In the genomic region with DNA sequence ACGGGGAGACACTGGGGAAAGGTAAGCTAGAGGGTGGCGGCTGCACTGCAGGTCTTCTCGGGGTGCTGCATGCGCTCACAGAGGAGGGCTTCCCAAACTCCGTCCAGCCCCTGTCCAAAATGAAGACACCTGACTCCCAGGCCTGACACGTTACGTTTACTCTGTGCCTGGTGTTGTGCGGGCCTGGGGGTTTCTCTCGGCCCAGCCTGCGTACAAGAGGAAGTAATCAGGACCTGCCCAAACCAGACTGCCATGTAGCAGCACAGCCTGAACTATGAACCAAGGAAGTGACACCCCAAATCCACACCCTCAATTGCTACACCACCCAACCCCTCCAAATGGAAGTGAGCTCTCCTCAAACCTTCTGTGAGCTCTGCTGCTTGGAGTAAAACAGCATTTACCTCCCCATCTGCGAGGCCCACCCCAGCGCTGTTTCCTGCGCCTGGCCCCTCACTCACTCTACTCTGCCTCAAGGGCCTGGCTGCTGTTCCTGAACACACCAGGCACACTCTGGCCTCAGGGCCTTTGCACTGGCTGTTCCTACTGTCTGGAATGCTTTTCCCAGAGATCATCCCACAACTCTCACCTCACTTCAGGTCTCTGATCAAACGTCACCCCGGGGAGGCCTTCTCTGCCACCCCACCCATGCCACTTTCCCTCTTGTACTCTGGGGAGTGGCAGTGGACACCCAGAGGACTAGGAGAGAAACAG, we compare ENCODE assay signal across 14 cellular contexts. TPM values are rescaled to one million over a fixed set of nuclear protein-coding genes. Genes with fewer than 3 reads are reported as not detected.
DNase-seq lines count a peak whose midpoint lies in the region; ATAC-seq and TF ChIP-seq lines count a peak whose summit lies in the region.
"Had no signal": no experiment of that assay in that cellular context is flagged by ENCODE, and none has a peak within 500 bp of the region (broad histone marks: within the 10 kb centered on the region; RNA-seq: fewer than 3 reads in every experiment).

No MANE protein-coding gene starts in this region.

- H3K4me1 Mint-ChIP-seq in CD4-positive, alpha-beta memory T cell = peaks cover 17 to 38% (median 25%) of the 10 kb centered on the region in 4 donors
- H3K4me1 Mint-ChIP-seq in memory B cell = peaks cover 39% of the 10 kb centered on the region

- no peak overlapping the region for H3K4me3 ChIP-seq in CD4-positive, alpha-beta memory T cell (ENCODE audit: low read length in 2 of 2)
- peak overlapping the region; percentile 69 for H3K4me3 ChIP-seq in OCI-LY3 (ENCODE audit: low read length)
- H3K4me3 ChIP-seq: SJCRH30, skin epidermis had no signal

- H3K27me3 Mint-ChIP-seq in CD4-positive, alpha-beta memory T cell = no peaks in the 10 kb centered on the region
- no peaks in the 10 kb centered on the region for H3K27me3 Mint-ChIP-seq in memory B cell

- no peak overlapping the region for H2AFZ ChIP-seq in OCI-LY3 (ENCODE audit: low read depth, low read length)

- POLR2A ChIA-PET in CD4-positive, alpha-beta memory T cell (lab: Charles Lee; ENCODE audit: partially characterized antibody) = interaction anchor here (0.7 to 8.1 kb wide), 3 partner anchors 19 to 131 kb away, joined by 3 to 199 read pairs (median 5); a partner anchor contains a TSS

- peak overlapping the region; percentile 56 for H3K9ac ChIP-seq in OCI-LY3 (ENCODE audit: low read length)

- H3K9me3 Mint-ChIP-seq in CD4-positive, alpha-beta memory T cell = no peaks in the 10 kb centered on the region
- no peaks in the 10 kb centered on the region for H3K9me3 Mint-ChIP-seq in memory B cell

- peak overlapping the region; percentile 83 for H3K4me2 ChIP-seq in OCI-LY3 (ENCODE audit: low read length)

- peak overlapping the region in 6 of 8 donors; percentile 17 to 48 (median 43) for H3K4me3 Mint-ChIP-seq in CD4-positive, alpha-beta memory T cell
- H3K4me3 Mint-ChIP-seq in memory B cell = peak overlapping the region; percentile 62

- peaks cover 33% of the 10 kb centered on the region for H3K4me1 ChIP-seq in CD4-positive, alpha-beta memory T cell (ENCODE audit: insufficient read depth, low read length)
- H3K4me1 ChIP-seq in OCI-LY3 (ENCODE audit: low read length) = peaks cover 61% of the 10 kb centered on the region

- peak overlapping the region; percentile 36 for H3K27ac ChIP-seq in CD4-positive, alpha-beta memory T cell (ENCODE audit: low read depth, low read length)
- peak overlapping the region; percentile 95 for H3K27ac ChIP-seq in OCI-LY3 (ENCODE audit: low read length)
- H3K27ac ChIP-seq: C4-2B, SJCRH30 had no signal

- H3K27me3 ChIP-seq in CD4-positive, alpha-beta memory T cell (ENCODE audit: insufficient read depth, low read length) = no peaks in the 10 kb centered on the region
- H3K27me3 ChIP-seq in OCI-LY3 (ENCODE audit: low read depth, low read length) = no peaks in the 10 kb centered on the region
- H3K27me3 ChIP-seq: SJCRH30 had no signal

- peaks cover 29% of the 10 kb centered on the region for H3K79me2 ChIP-seq in OCI-LY3 (ENCODE audit: low read length)

- peak overlapping the region; percentile 48 to 94 (median 82) for H3K27ac Mint-ChIP-seq in CD4-positive, alpha-beta memory T cell
- H3K27ac Mint-ChIP-seq in memory B cell = peak overlapping the region; percentile 94

- peaks cover 14% of the 10 kb centered on the region for H3K36me3 ChIP-seq in CD4-positive, alpha-beta memory T cell (ENCODE audit: insufficient read depth, low read length)
- H3K36me3 ChIP-seq in OCI-LY3 (replicated peaks; ENCODE audit: low read depth, low read length) = peaks cover 41% of the 10 kb centered on the region

- intact Hi-C loops in CD4-positive, alpha-beta memory T cell (cut with micrococcal nuclease) = no loop called here

- no peak for TF ChIP-seq CTCF in OCI-LY3 (IDR thresholded peaks at IDR 0.05; ENCODE audit: low read depth, low read length)

- H3K36me3 Mint-ChIP-seq in CD4-positive, alpha-beta memory T cell = peaks cover 30 to 41% of the 10 kb centered on the region in 2 donors
- peaks cover 9% of the 10 kb centered on the region for H3K36me3 Mint-ChIP-seq in memory B cell

- H3K9me3 ChIP-seq in CD4-positive, alpha-beta memory T cell (ENCODE audit: control insufficient read depth in 1 of 2, low read length in 2 of 2) = no peaks in the 10 kb centered on the region
- H3K9me3 ChIP-seq in OCI-LY3 (ENCODE audit: insufficient read depth, low read length) = no peaks in the 10 kb centered on the region
- H3K9me3 ChIP-seq: SJCRH30 had no signal

- ATAC-seq in GM19455 (IDR thresholded peaks at IDR 0.05; ENCODE audit: unreplicated experiment) (peak; percentile 12), memory B cell (ENCODE audit: low read depth) (peak; percentile 35)

- no peaks in the 10 kb centered on the region for H4K20me1 ChIP-seq in OCI-LY3 (ENCODE audit: insufficient read depth, low read length)

- no peak for DNase-seq in CD4-positive, alpha-beta memory T cell
- DNase-seq in memory B cell (ENCODE audit: low spot score in 2 of 2) (peak in 1 of 2 donors; percentile 44), NCI-H446 treated with DMSO at 0.1 percent for 48 hours (lab: John Stamatoyannopoulos, UW) (no peak), islet precursor cell (no peak), GM19240 (ENCODE audit: insufficient read length, low spot score) (no peak)
- DNase-seq in activated CD4-positive, alpha-beta T cell treated with anti-CD3 and anti-CD28 coated beads, Interleukin-2, amount 50 U/mL, for 48 hours = no peak
- DNase-seq: activated CD4-positive, alpha-beta T cell treated with anti-CD3 and anti-CD28 coated beads, Interleukin-2, amount 50 U/mL, for 1 hour; NCI-H510A treated with DMSO at 0.1 percent for 48 hours; SJCRH30 had no signal

- CTCF ChIA-PET in CD4-positive, alpha-beta memory T cell (lab: Charles Lee; ENCODE audit: partially characterized antibody) = interaction anchor here (1.0 to 2.0 kb wide), 2 partner anchors 23 to 227 kb away, joined by 3 to 7 read pairs; no protein-coding TSS in a partner anchor

RNA-seq across cellular contexts. Expression of a gene that starts 3.0 kb away (rescaled TPM):
- 10 to 100 TPM; 17.9 to 18.5 TPM for total RNA-seq in CD4-positive, alpha-beta memory T cell
- 10 to 100 TPM; 35.7 to 38.7 TPM for polyA plus RNA-seq in CD4-positive, alpha-beta memory T cell

RNA-seq across cellular contexts. Expression of a gene that starts 6.9 kb away (rescaled TPM):
- 1 to 10 TPM; 1.4 to 1.7 TPM for total RNA-seq in CD4-positive, alpha-beta memory T cell
- not detected for polyA plus RNA-seq in CD4-positive, alpha-beta memory T cell

RNA-seq across cellular contexts. Expression of a gene that starts 18.1 kb away (rescaled TPM):
- total RNA-seq in CD4-positive, alpha-beta memory T cell = 100 to 1,000 TPM; 161 to 162 TPM
- polyA plus RNA-seq in CD4-positive, alpha-beta memory T cell = 100 to 1,000 TPM in 1 of 2 donors, 10 to 100 TPM in 1; 22.9 to 107 TPM

RNA-seq across cellular contexts. Expression of a gene that starts 48.3 kb away (rescaled TPM):
- total RNA-seq in CD4-positive, alpha-beta memory T cell = 1 to 10 TPM in 1 of 2 experiments, under 1 TPM in 1; 0.87 to 1.3 TPM
- not detected for polyA plus RNA-seq in CD4-positive, alpha-beta memory T cell
- total RNA-seq: LHCN-M2, SJCRH30 had no signal

RNA-seq across cellular contexts. Expression of a gene that starts 48.3 kb away (rescaled TPM):
- total RNA-seq in CD4-positive, alpha-beta memory T cell = 10 to 100 TPM; 19.7 to 22.1 TPM
- polyA plus RNA-seq in CD4-positive, alpha-beta memory T cell = 1 to 10 TPM in 1 of 2 donors, not detected in 1; 3.5 TPM
